1 cellular context compared by ENCODE assay signal in the genomic region with DNA sequence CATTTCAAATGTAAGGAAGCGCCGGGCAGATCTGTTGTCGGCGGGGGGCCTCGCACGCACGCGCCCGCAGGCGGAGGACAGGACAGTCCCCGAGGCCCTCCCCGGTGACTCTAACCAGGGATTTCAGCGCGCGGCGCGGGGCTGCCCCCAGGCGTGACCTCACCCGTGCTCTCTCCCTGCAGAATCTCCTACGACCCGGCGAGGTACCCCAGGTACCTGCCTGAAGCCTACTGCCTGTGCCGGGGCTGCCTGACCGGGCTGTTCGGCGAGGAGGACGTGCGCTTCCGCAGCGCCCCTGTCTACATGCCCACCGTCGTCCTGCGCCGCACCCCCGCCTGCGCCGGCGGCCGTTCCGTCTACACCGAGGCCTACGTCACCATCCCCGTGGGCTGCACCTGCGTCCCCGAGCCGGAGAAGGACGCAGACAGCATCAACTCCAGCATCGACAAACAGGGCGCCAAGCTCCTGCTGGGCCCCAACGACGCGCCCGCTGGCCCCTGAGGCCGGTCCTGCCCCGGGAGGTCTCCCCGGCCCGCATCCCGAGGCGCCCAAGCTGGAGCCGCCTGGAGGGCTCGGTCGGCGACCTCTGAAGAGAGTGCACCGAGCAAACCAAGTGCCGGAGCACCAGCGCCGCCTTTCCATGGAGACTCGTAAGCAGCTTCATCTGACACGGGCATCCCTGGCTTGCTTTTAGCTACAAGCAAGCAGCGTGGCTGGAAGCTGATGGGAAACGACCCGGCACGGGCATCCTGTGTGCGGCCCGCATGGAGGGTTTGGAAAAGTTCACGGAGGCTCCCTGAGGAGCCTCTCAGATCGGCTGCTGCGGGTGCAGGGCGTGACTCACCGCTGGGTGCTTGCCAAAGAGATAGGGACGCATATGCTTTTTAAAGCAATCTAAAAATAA.
A peak's percentile ranks its signal among the peaks of the same experiment; 100 is the strongest.
TF ChIP-seq lines count a peak whose summit lies in the region.

No MANE protein-coding gene starts in this region.

TF ChIP-seq in endothelial cell of umbilical vein, 7 proteins besides CTCF, POLR2A, EP300 and RAD21 (continued from another document):
- TF ChIP-seq JUN (IDR thresholded peaks at IDR 0.05; ENCODE audit: borderline replicate concordance, insufficient read depth, insufficient read length, low read depth) (peak; percentile 22), EZH2 (IDR thresholded peaks at IDR 0.05; ENCODE audit: borderline replicate concordance, low read depth, low read length, severe bottlenecking) (no peak), GATA2 (IDR thresholded peaks at IDR 0.05; ENCODE audit: insufficient read depth, insufficient read length, low read depth, low read length) (no peak)
